2 cellular contexts compared by ENCODE assay signal in genomic region chr20:23453944-23454543, GRCh38.
TF ChIP-seq lines count a peak whose summit lies in the region.

No MANE protein-coding gene starts in this region.

TF ChIP-seq in HEK293, 187 proteins besides CTCF, POLR2A, EP300 and RAD21:
- TF ChIP-seq ZNF302 (tag by site-specific recombination; IDR thresholded peaks at IDR 0.05; ENCODE audit: low read depth) (0 out of 2 replicates have a peak, but pooled peaks have one; percentile 28), KLF1 (tag by site-specific recombination; IDR thresholded peaks at IDR 0.05) (no peak), ZNF658 (tag by site-specific recombination; IDR thresholded peaks at IDR 0.05) (0 out of 2 replicates have a peak, but pooled peaks have one; percentile 28), ZNF248 (tag by site-specific recombination; IDR thresholded peaks at IDR 0.05) (0 out of 2 replicates have a peak, but pooled peaks have one; percentile 23), ZBTB20 (tag by site-specific recombination; IDR thresholded peaks at IDR 0.05) (no peak; the same call in 1 of the 2 replicates), ZNF274 (IDR thresholded peaks at IDR 0.05; ENCODE audit: low read length) (no peak), ZNF274 (tag by site-specific recombination; IDR thresholded peaks at IDR 0.05; ENCODE audit: borderline replicate concordance) (0 out of 2 replicates have a peak, but pooled peaks have one; percentile 12), ZNF280C (tag by site-specific recombination; IDR thresholded peaks at IDR 0.05) (peak; percentile 27; the same call in 1 of the 2 replicates), KLF9 (tag by site-specific recombination; IDR thresholded peaks at IDR 0.05; ENCODE audit: low read depth) (peak; percentile 61), EGR2 (tag by site-specific recombination; IDR thresholded peaks at IDR 0.05; ENCODE audit: low read depth) (peak; percentile 63; the same call in 1 of the 2 replicates), ZNF202 (tag by site-specific recombination; IDR thresholded peaks at IDR 0.05; ENCODE audit: borderline replicate concordance) (0 out of 2 replicates have a peak, but pooled peaks have one; percentile 29), ZFHX2 (tag by site-specific recombination; conservative IDR thresholded peaks at IDR 0.05) (peak; percentile 79), REST (tag by site-specific recombination; IDR thresholded peaks at IDR 0.05) (no peak), ZNF707 (tag by site-specific recombination; IDR thresholded peaks at IDR 0.05) (no peak), ZBTB26 (tag by site-specific recombination; optimal IDR thresholded peaks at IDR 0.05) (no peak)

TF ChIP-seq in GM12878, 131 proteins besides CTCF, POLR2A, EP300 and RAD21:
- TF ChIP-seq FOXK2 (IDR thresholded peaks at IDR 0.05) (0 out of 2 replicates have a peak, but pooled peaks have one; percentile 31), SKIL (IDR thresholded peaks at IDR 0.05; ENCODE audit: low read depth, poor library complexity, severe bottlenecking) (no peak)
